ENCODE assay signal across 8 cellular contexts in genomic region chr19:1027953-1028902, GRCh38. TPM values are rescaled to one million over a fixed set of nuclear protein-coding genes. Genes with fewer than 3 reads are reported as not detected.
DNase-seq lines count a peak whose midpoint lies in the region; ATAC-seq, FAIRE-seq and TF ChIP-seq lines count a peak whose summit lies in the region.

No MANE protein-coding gene starts in this region.

- H3K36me3 ChIP-seq in HAP-1 (replicated peaks) (peaks cover 36% of the 10 kb centered on the region), K562 (ENCODE audit: control insufficient read depth, insufficient read depth, low read length) (peaks cover 26% of the 10 kb centered on the region; the same call in 2 of the 3 replicates), iPS-18a (ENCODE audit: control insufficient read depth, low read depth, low read length) (peaks cover 32% of the 10 kb centered on the region), skeletal muscle tissue (ENCODE audit: control insufficient read depth in 3 of 3, insufficient read depth in 3 of 3, low read length in 3 of 3) (peaks cover 0 to 6% (median 4%) of the 10 kb centered on the region in 3 donors)

- H3K79me2 ChIP-seq in K562 (ENCODE audit: control insufficient read depth, insufficient read depth, low read length): peaks cover 43% of the 10 kb centered on the region

- H3K9ac ChIP-seq in K562 (ENCODE audit: insufficient read depth in 1 of 2, low read depth in 2 of 2, low read length in 2 of 2) (peak overlapping the region; percentile 52 to 90; a peak in 3 of 4 replicates), iPS-18a (ENCODE audit: low read length) (peak overlapping the region; percentile 98), skeletal muscle tissue (ENCODE audit: low read depth in 1 of 3, low read length in 3 of 3) (peak overlapping the region in 2 of 3 donors; percentile 25 to 64)

- peak; percentile 59; the same call in 1 of the 2 replicates for TF ChIP-seq POLR2A in K562 (conservative IDR thresholded peaks at IDR 0.05)

- H3K4me3 ChIP-seq in HAP-1 (peak overlapping the region; percentile 95), K562 (peak overlapping the region; percentile 87), iPS-18a (ENCODE audit: low read length) (peak overlapping the region; percentile 77), skeletal muscle tissue (ENCODE audit: low read length in 3 of 3) (peak overlapping the region; percentile 35 to 73 (median 52))

- H3K9me1 ChIP-seq in K562 (ENCODE audit: control insufficient read depth, insufficient read depth, low read length): no peaks in the 10 kb centered on the region

- ATAC-seq in K562 (peak; percentile 71), HG03280 (IDR thresholded peaks at IDR 0.05; ENCODE audit: unreplicated experiment) (no peak), GM21360 (IDR thresholded peaks at IDR 0.05; ENCODE audit: unreplicated experiment) (no peak)

- FAIRE-seq in K562 (lab: Jason Lieb, UNC): peak; percentile 74

- H2AFZ ChIP-seq in K562 (ENCODE audit: low read depth, low read length): peak overlapping the region; percentile 65

- no peaks in the 10 kb centered on the region for H4K20me1 ChIP-seq in K562 (replicated peaks; ENCODE audit: control insufficient read depth, insufficient read depth, low read length)

- POLR2A ChIA-PET in K562 (lab: Yijun Ruan, JAX): interaction anchor here (0.6 to 8.5 kb wide), 9 partner anchors 12 to 472 kb away, joined by 3 to 176 read pairs (median 4); partner anchors contain the start of genes ABCA7 and CIRBP

- no peaks in the 10 kb centered on the region for H3K27me3 ChIP-seq in HAP-1 (ENCODE audit: low read depth)
- no peaks in the 10 kb centered on the region for H3K27me3 ChIP-seq in K562 (ENCODE audit: control insufficient read depth in 2 of 2, insufficient read depth in 2 of 2, low read length in 2 of 2)
- no peaks in the 10 kb centered on the region for H3K27me3 ChIP-seq in iPS-18a (ENCODE audit: control insufficient read depth, insufficient read depth, low read length)
- peaks cover 0 to 22% (median 14%) of the 10 kb centered on the region in 3 donors for H3K27me3 ChIP-seq in skeletal muscle tissue (ENCODE audit: control insufficient read depth in 3 of 3, insufficient read depth in 3 of 3, low read length in 3 of 3)

- TF ChIP-seq CTCF in K562 (IDR thresholded peaks at IDR 0.05 in 2 of 3, conservative IDR thresholded peaks at IDR 0.05 in 1 of 3; ENCODE audit: insufficient read depth in 2 of 3, low read depth in 1 of 3, low read length in 3 of 3): no peak

- no peak for TF ChIP-seq EP300 in K562 (IDR thresholded peaks at IDR 0.05; ENCODE audit: low read length)

- H3K4me1 ChIP-seq in HAP-1: peaks cover 6% of the 10 kb centered on the region; the same call in 1 of the 2 replicates
- H3K4me1 ChIP-seq in K562 (replicated peaks in 1 of 2; ENCODE audit: control insufficient read depth in 2 of 2, insufficient read depth in 2 of 2, low read length in 2 of 2): peaks cover 18 to 66% of the 10 kb centered on the region in 2 experiments
- H3K4me1 ChIP-seq in iPS-18a (ENCODE audit: control insufficient read depth, low read depth, low read length): no peaks in the 10 kb centered on the region
- H3K4me1 ChIP-seq in skeletal muscle tissue (ENCODE audit: control insufficient read depth in 3 of 3, insufficient read depth in 3 of 3, low read length in 3 of 3): peaks cover 4 to 6% (median 6%) of the 10 kb centered on the region in 3 donors

- peak overlapping the region; percentile 79 for H3K4me2 ChIP-seq in K562 (ENCODE audit: insufficient read depth, low read length)

- in situ Hi-C loops in HAP-1 (cut with MboI; ENCODE audit: low sequenced_read_pairs): no loop called here
- in situ Hi-C loops in K562 (cut with MboI): no loop called here

- intact Hi-C loops in K562 (cut with micrococcal nuclease): loop anchor here (1.0 kb wide), 1 partner anchor 14 kb away; no protein-coding TSS in a partner anchor

- 1% methylated on average over 44 of the region's 60 CpGs for WGBS in K562 (ENCODE audit: insufficient coverage, low coverage, missing lambda C conversion rate)

- BruUV-seq in K562 (replicated peaks; lab: Mats Ljungman, UMichigan): no TSS peak

- H3K27ac ChIP-seq in K562 (ENCODE audit: extremely low read depth, low read depth, low read length) (peak overlapping the region; percentile 98), iPS-18a (ENCODE audit: low read length) (no peak overlapping the region), skeletal muscle tissue (ENCODE audit: low read depth, low read length) (peak overlapping the region; percentile 19)

- no peak for TF ChIP-seq RAD21 in K562 (CRISPR knock-in tag; conservative IDR thresholded peaks at IDR 0.05 in 1 of 2, IDR thresholded peaks at IDR 0.05 in 1 of 2)

- H3K9me3 ChIP-seq in HAP-1 (no peaks in the 10 kb centered on the region), K562 (replicated peaks; ENCODE audit: control insufficient read depth, insufficient read depth, low read depth, low read length) (no peaks in the 10 kb centered on the region), iPS-18a (ENCODE audit: control insufficient read depth, low read depth, low read length) (no peaks in the 10 kb centered on the region), skeletal muscle tissue (ENCODE audit: control insufficient read depth in 3 of 3, low read length in 3 of 3) (no peaks in the 10 kb centered on the region)

- CTCF ChIA-PET in K562 (lab: Yijun Ruan, JAX; ENCODE audit: low intra/inter-chr PET ratio): no interaction called here

- peak; percentile 63 for DNase-seq in COLO829 (ENCODE audit: low spot score)
- peak; percentile 67 to 85 for DNase-seq in HAP-1 (ENCODE audit: low spot score in 2 of 2)
- peak; percentile 53 for DNase-seq in SKM-1 (lab: John Stamatoyannopoulos, UW; ENCODE audit: unreplicated experiment)
- DNase-seq in K562 (ENCODE audit: extremely low read depth in 1 of 4, low spot score in 3 of 4): peak; percentile 77 to 82 (median 80)

RNA-seq across cellular contexts. Expression of gene CNN2, which starts 1.8 kb away (rescaled TPM):
- 25.1 and 70.9 TPM in 2 replicates for total RNA-seq in K562 (2011; cell fraction: chromatin; rRNA removed; ENCODE audit: low replicate concordance)
- total RNA-seq in K562 (2011; cell fraction: nucleolus; rRNA removed): 40.8 and 41.4 TPM in 2 replicates
- 34.4 and 52.1 TPM in 2 replicates for total RNA-seq in K562 (2011; cell fraction: nucleoplasm; rRNA removed)
- 82.3 and 124 TPM in 2 replicates for total RNA-seq in K562 (2014; rRNA removed)
- total RNA-seq in K562 (2014; rRNA removed; fragmentation: Illumina TruSeq; extraction: Trizol): 33.7 and 45.6 TPM in 2 replicates
- 52.7 and 54.9 TPM in 2 replicates for total RNA-seq in K562 (2015; rRNA removed; fragmentation: Illumina TruSeq; extraction: Trizol)
- 161 and 174 TPM in 2 replicates for total RNA-seq in K562 (2021)
- polyA plus RNA-seq in K562 (2011; rRNA removed): 36.4 and 61.3 TPM in 2 replicates
- 82.9 and 105 TPM in 2 replicates for polyA plus RNA-seq in K562 (2011; cell fraction: cytosol; rRNA removed)
- 42.5 and 55.7 TPM in 2 replicates for polyA plus RNA-seq in K562 (2011; cell fraction: nucleus; rRNA removed)
- polyA plus RNA-seq in K562 (2012): 82.7 and 152 TPM in 2 replicates
- polyA plus RNA-seq in K562 (2014; fragmentation: Illumina TruSeq; extraction: Trizol): 123 and 158 TPM in 2 replicates
- polyA plus RNA-seq in K562 (2014; fragmentation: Nextera tagmentation; extraction: Ambion mirVana): 10 to 100 TPM; 12.1 to 12.8 TPM
- polyA plus RNA-seq in K562 (2014; rRNA removed): 71.3 and 73.3 TPM in 2 replicates
- 45.8 and 50.7 TPM in 2 replicates for polyA minus RNA-seq in K562 (2011; rRNA and poly(A)+ RNA removed)
- 132 and 161 TPM in 2 replicates for polyA minus RNA-seq in K562 (2011; cell fraction: cytosol; rRNA and poly(A)+ RNA removed)
- 9.0 and 15.9 TPM in 2 replicates for polyA minus RNA-seq in K562 (2011; cell fraction: nucleus; rRNA and poly(A)+ RNA removed)
- 40.2 TPM for total RNA-seq in skeletal muscle tissue

RNA-seq across cellular contexts. Expression of gene RNU6-2, which starts 6.9 kb away (rescaled TPM):
- not detected in 2 replicates for total RNA-seq in K562 (2011; cell fraction: chromatin; rRNA removed; ENCODE audit: low replicate concordance)
- not detected in 2 replicates for total RNA-seq in K562 (2011; cell fraction: nucleolus; rRNA removed)
- total RNA-seq in K562 (2011; cell fraction: nucleoplasm; rRNA removed): not detected in 2 replicates
- total RNA-seq in K562 (2014; rRNA removed) (not detected in 2 replicates), K562 (2014; rRNA removed; fragmentation: Illumina TruSeq; extraction: Trizol) (not detected in 2 replicates), K562 (2015; rRNA removed; fragmentation: Illumina TruSeq; extraction: Trizol) (not detected in 2 replicates), K562 (2021) (not detected in 2 replicates), skeletal muscle tissue (not detected)
- polyA plus RNA-seq in K562 (2011; rRNA removed) (not detected in 2 replicates), K562 (2014; fragmentation: Illumina TruSeq; extraction: Trizol) (not detected in 2 replicates), K562 (2014; fragmentation: Nextera tagmentation; extraction: Ambion mirVana) (not detected), K562 (2014; rRNA removed) (not detected in 2 replicates)
- not detected in 2 replicates for polyA plus RNA-seq in K562 (2011; cell fraction: cytosol; rRNA removed)
- polyA plus RNA-seq in K562 (2011; cell fraction: nucleus; rRNA removed): not detected in 2 replicates
- not detected in 2 replicates for polyA plus RNA-seq in K562 (2012)
- polyA minus RNA-seq in K562 (2011; rRNA and poly(A)+ RNA removed): under 0.01 TPM in 2 replicates
- polyA minus RNA-seq in K562 (2011; cell fraction: cytosol; rRNA and poly(A)+ RNA removed): 667 TPM in 1 of 2 replicates, not detected in the other
- under 0.01 TPM in 1 of 2 replicates, not detected in the other for polyA minus RNA-seq in K562 (2011; cell fraction: nucleus; rRNA and poly(A)+ RNA removed)

RNA-seq across cellular contexts. Expression of gene TMEM259, which starts 7.3 kb away (rescaled TPM):
- total RNA-seq in K562 (2011; cell fraction: chromatin; rRNA removed; ENCODE audit: low replicate concordance): 157 and 512 TPM in 2 replicates
- total RNA-seq in K562 (2011; cell fraction: nucleolus; rRNA removed): 498 and 541 TPM in 2 replicates
- 251 and 289 TPM in 2 replicates for total RNA-seq in K562 (2011; cell fraction: nucleoplasm; rRNA removed)
- total RNA-seq in K562 (2014; rRNA removed): 135 and 169 TPM in 2 replicates
- total RNA-seq in K562 (2014; rRNA removed; fragmentation: Illumina TruSeq; extraction: Trizol): 13.4 and 18.5 TPM in 2 replicates
- 59.7 and 60.9 TPM in 2 replicates for total RNA-seq in K562 (2015; rRNA removed; fragmentation: Illumina TruSeq; extraction: Trizol)
- 176 and 193 TPM in 2 replicates for total RNA-seq in K562 (2021)
- polyA plus RNA-seq in K562 (2011; rRNA removed): 83.2 and 158 TPM in 2 replicates
- 163 and 311 TPM in 2 replicates for polyA plus RNA-seq in K562 (2011; cell fraction: cytosol; rRNA removed)
- 1,374 and 1,890 TPM in 2 replicates for polyA plus RNA-seq in K562 (2011; cell fraction: nucleus; rRNA removed)
- polyA plus RNA-seq in K562 (2012): 118 and 187 TPM in 2 replicates
- 63.6 and 79.5 TPM in 2 replicates for polyA plus RNA-seq in K562 (2014; fragmentation: Illumina TruSeq; extraction: Trizol)
- polyA plus RNA-seq in K562 (2014; fragmentation: Nextera tagmentation; extraction: Ambion mirVana): under 1 TPM; 0.52 to 0.57 TPM
- polyA plus RNA-seq in K562 (2014; rRNA removed): 225 and 231 TPM in 2 replicates
- polyA minus RNA-seq in K562 (2011; rRNA and poly(A)+ RNA removed): 18.2 and 31.6 TPM in 2 replicates
- 42.1 and 50.9 TPM in 2 replicates for polyA minus RNA-seq in K562 (2011; cell fraction: cytosol; rRNA and poly(A)+ RNA removed)
- polyA minus RNA-seq in K562 (2011; cell fraction: nucleus; rRNA and poly(A)+ RNA removed): 105 and 111 TPM in 2 replicates
- 25.6 TPM for total RNA-seq in skeletal muscle tissue

RNA-seq across cellular contexts. Expression of gene ABCA7, which starts 11.7 kb away (rescaled TPM):
- 266 and 789 TPM in 2 replicates for total RNA-seq in K562 (2011; cell fraction: chromatin; rRNA removed; ENCODE audit: low replicate concordance)
- total RNA-seq in K562 (2011; cell fraction: nucleolus; rRNA removed): 519 and 639 TPM in 2 replicates
- 258 and 297 TPM in 2 replicates for total RNA-seq in K562 (2011; cell fraction: nucleoplasm; rRNA removed)
- 31.4 and 45.4 TPM in 2 replicates for total RNA-seq in K562 (2014; rRNA removed)
- 8.9 and 12.7 TPM in 2 replicates for total RNA-seq in K562 (2014; rRNA removed; fragmentation: Illumina TruSeq; extraction: Trizol)
- 19.1 and 22.8 TPM in 2 replicates for total RNA-seq in K562 (2015; rRNA removed; fragmentation: Illumina TruSeq; extraction: Trizol)
- 90.0 and 96.1 TPM in 2 replicates for total RNA-seq in K562 (2021)
- 32.6 and 52.0 TPM in 2 replicates for polyA plus RNA-seq in K562 (2011; rRNA removed)
- 31.0 and 47.7 TPM in 2 replicates for polyA plus RNA-seq in K562 (2011; cell fraction: cytosol; rRNA removed)
- 504 and 724 TPM in 2 replicates for polyA plus RNA-seq in K562 (2011; cell fraction: nucleus; rRNA removed)
- 65.1 and 67.9 TPM in 2 replicates for polyA plus RNA-seq in K562 (2012)
- polyA plus RNA-seq in K562 (2014; fragmentation: Illumina TruSeq; extraction: Trizol): 31.2 and 32.6 TPM in 2 replicates
- polyA plus RNA-seq in K562 (2014; fragmentation: Nextera tagmentation; extraction: Ambion mirVana): 1 to 10 TPM; 2.3 to 3.0 TPM
- polyA plus RNA-seq in K562 (2014; rRNA removed): 73.5 and 94.1 TPM in 2 replicates
- 13.1 and 14.8 TPM in 2 replicates for polyA minus RNA-seq in K562 (2011; rRNA and poly(A)+ RNA removed)
- 24.3 and 51.6 TPM in 2 replicates for polyA minus RNA-seq in K562 (2011; cell fraction: cytosol; rRNA and poly(A)+ RNA removed)
- 164 and 176 TPM in 2 replicates for polyA minus RNA-seq in K562 (2011; cell fraction: nucleus; rRNA and poly(A)+ RNA removed)
- total RNA-seq in skeletal muscle tissue: 6.8 TPM

RNA-seq across cellular contexts. Expression of gene GRIN3B, which starts 28.0 kb away (rescaled TPM):
- total RNA-seq in K562 (2011; cell fraction: chromatin; rRNA removed; ENCODE audit: low replicate concordance): 0.32 and 0.88 TPM in 2 replicates
- total RNA-seq in K562 (2011; cell fraction: nucleolus; rRNA removed): 1.3 and 2.9 TPM in 2 replicates
- 0.29 and 0.46 TPM in 2 replicates for total RNA-seq in K562 (2011; cell fraction: nucleoplasm; rRNA removed)
- total RNA-seq in K562 (2014; rRNA removed): 0.95 TPM in 1 of 2 replicates, not detected in the other
- total RNA-seq in K562 (2014; rRNA removed; fragmentation: Illumina TruSeq; extraction: Trizol): not detected in 2 replicates
- not detected in 2 replicates for total RNA-seq in K562 (2015; rRNA removed; fragmentation: Illumina TruSeq; extraction: Trizol)
- 0.51 TPM in 1 of 2 replicates, not detected in the other for total RNA-seq in K562 (2021)
- polyA plus RNA-seq in K562 (2011; rRNA removed): 0.06 and 0.23 TPM in 2 replicates
- polyA plus RNA-seq in K562 (2011; cell fraction: cytosol; rRNA removed): 0.31 and 0.53 TPM in 2 replicates
- polyA plus RNA-seq in K562 (2011; cell fraction: nucleus; rRNA removed): 2.2 and 2.5 TPM in 2 replicates
- polyA plus RNA-seq in K562 (2012): 0.12 and 0.51 TPM in 2 replicates
- polyA plus RNA-seq in K562 (2014; fragmentation: Illumina TruSeq; extraction: Trizol): not detected in 2 replicates
- not detected for polyA plus RNA-seq in K562 (2014; fragmentation: Nextera tagmentation; extraction: Ambion mirVana)
- polyA plus RNA-seq in K562 (2014; rRNA removed): 0.15 and 0.19 TPM in 2 replicates
- 0.06 TPM in 1 of 2 replicates, not detected in the other for polyA minus RNA-seq in K562 (2011; rRNA and poly(A)+ RNA removed)
- not detected in 2 replicates for polyA minus RNA-seq in K562 (2011; cell fraction: cytosol; rRNA and poly(A)+ RNA removed)
- polyA minus RNA-seq in K562 (2011; cell fraction: nucleus; rRNA and poly(A)+ RNA removed): 0.40 and 1.4 TPM in 2 replicates
- not detected for total RNA-seq in skeletal muscle tissue

Comparison
In these comparisons a context has a peak if more than half of its experiments do, and no peak if none do; other contexts are left out.
1. H3K9ac ChIP-seq: peak in every context shown above with its lines; median percentile 98 in iPS-18a; 71 in K562; 44 in skeletal muscle tissue.